Comparison of ENCODE assay signal across 1 cellular context in genomic region chr16:67226804-67227566, GRCh38.
TF ChIP-seq lines count a peak whose summit lies in the region.

TSS of gene TMEM208 (plus strand) at chr16:67227130. CDS start at chr16:67227219, 89 bp downstream.

TF ChIP-seq in K562, 482 proteins besides CTCF, POLR2A, EP300 and RAD21 (continued from another document and continues in another):
- TF ChIP-seq GMEB1 (CRISPR knock-in tag; IDR thresholded peaks at IDR 0.05) = 0 out of 2 replicates have a peak, but pooled peaks have one; percentile 42
- TF ChIP-seq ZNF766 (CRISPR knock-in tag; conservative IDR thresholded peaks at IDR 0.05) = peak; percentile 82
- peak; percentile 97 for TF ChIP-seq DIDO1 (tag; IDR thresholded peaks at IDR 0.05; ENCODE audit: low read depth)
- no peak for TF ChIP-seq EZH2 (IDR thresholded peaks at IDR 0.05; ENCODE audit: borderline replicate concordance, low read depth, low read length)
- no peak for TF ChIP-seq AFF4 (CRISPR knock-in tag; IDR thresholded peaks at IDR 0.05)
- no peak for TF ChIP-seq CBFA2T3 (IDR thresholded peaks at IDR 0.05)
- TF ChIP-seq E4F1 (CRISPR knock-in tag; IDR thresholded peaks at IDR 0.05; ENCODE audit: borderline replicate concordance) = no peak
- TF ChIP-seq TEAD4 (IDR thresholded peaks at IDR 0.05; ENCODE audit: low read length) = no peak
- TF ChIP-seq TEAD4 (CRISPR knock-in tag; IDR thresholded peaks at IDR 0.05; ENCODE audit: borderline replicate concordance) = no peak
- no peak for TF ChIP-seq ZZZ3 (IDR thresholded peaks at IDR 0.05)
- no peak for TF ChIP-seq NR1H2 (CRISPR knock-in tag; IDR thresholded peaks at IDR 0.05)
- no peak for TF ChIP-seq ARID3A (IDR thresholded peaks at IDR 0.05; ENCODE audit: borderline replicate concordance, low read depth, low read length)
- no peak for TF ChIP-seq TFE3 (CRISPR knock-in tag; IDR thresholded peaks at IDR 0.05)
- TF ChIP-seq SP1 (CRISPR knock-in tag; IDR thresholded peaks at IDR 0.05) = peak; percentile 100
- peak; percentile 87 to 88 for TF ChIP-seq AFF1 (IDR thresholded peaks at IDR 0.05; ENCODE audit: low read depth in 1 of 2, partially characterized antibody in 2 of 2)
- TF ChIP-seq ZNF75A (CRISPR knock-in tag; IDR thresholded peaks at IDR 0.05) = no peak
- peak; percentile 87 for TF ChIP-seq SAP30 (IDR thresholded peaks at IDR 0.05; ENCODE audit: borderline replicate concordance, insufficient read depth, low read depth, low read length, poor library complexity, severe bottlenecking)
- peak; percentile 84; the same call in 1 of the 2 replicates for TF ChIP-seq PHF8 (IDR thresholded peaks at IDR 0.05; ENCODE audit: borderline replicate concordance, low read length)
- no peak for TF ChIP-seq CAMTA2 (CRISPR knock-in tag; conservative IDR thresholded peaks at IDR 0.05)
- peak; percentile 22 for TF ChIP-seq BRD9 (IDR thresholded peaks at IDR 0.05; ENCODE audit: low read depth, partially characterized antibody)
- TF ChIP-seq ZNF280B (CRISPR knock-in tag; IDR thresholded peaks at IDR 0.05) = no peak
- no peak for TF ChIP-seq NUFIP1 (IDR thresholded peaks at IDR 0.05; ENCODE audit: partially characterized antibody)
- TF ChIP-seq KDM1A (IDR thresholded peaks at IDR 0.05) = no peak
- TF ChIP-seq HNRNPK (IDR thresholded peaks at IDR 0.05; ENCODE audit: low read depth, low read length, poor library complexity, severe bottlenecking) = no peak
- TF ChIP-seq JUND (IDR thresholded peaks at IDR 0.05; ENCODE audit: borderline replicate concordance, low read depth, low read length) = peak; percentile 57; the same call in 1 of the 2 replicates
- no peak; the same call in 2 of the 3 replicates for TF ChIP-seq JUND (tag; IDR thresholded peaks at IDR 0.05; ENCODE audit: borderline replicate concordance, low read depth, low read length)
- TF ChIP-seq ZNF444 (CRISPR knock-in tag; IDR thresholded peaks at IDR 0.05) = no peak
- no peak for TF ChIP-seq DACH1 (IDR thresholded peaks at IDR 0.05; ENCODE audit: partially characterized antibody)
- TF ChIP-seq ARNT (IDR thresholded peaks at IDR 0.05) = 0 out of 4 replicates have a peak, but pooled peaks of 1 of the 2 experiments have one; percentile 40
- TF ChIP-seq ZSCAN32 (CRISPR knock-in tag; IDR thresholded peaks at IDR 0.05) = no peak
- no peak for TF ChIP-seq ELK1 (CRISPR knock-in tag; IDR thresholded peaks at IDR 0.05)
- no peak for TF ChIP-seq RFX7 (CRISPR knock-in tag; IDR thresholded peaks at IDR 0.05)
- no peak for TF ChIP-seq CEBPB (tag; IDR thresholded peaks at IDR 0.05)
- no peak for TF ChIP-seq SAFB2 (IDR thresholded peaks at IDR 0.05; ENCODE audit: borderline replicate concordance, low read depth, low read length, severe bottlenecking)
- TF ChIP-seq PURB (CRISPR knock-in tag; IDR thresholded peaks at IDR 0.05; ENCODE audit: low read depth) = no peak
- no peak for TF ChIP-seq ZNF583 (CRISPR knock-in tag; IDR thresholded peaks at IDR 0.05)
- no peak for TF ChIP-seq IRF9 (tag; IDR thresholded peaks at IDR 0.05)
- no peak for TF ChIP-seq ZFP1 (CRISPR knock-in tag; IDR thresholded peaks at IDR 0.05)
